Comparison of ENCODE assay signal across 9 cellular contexts in the genomic region with DNA sequence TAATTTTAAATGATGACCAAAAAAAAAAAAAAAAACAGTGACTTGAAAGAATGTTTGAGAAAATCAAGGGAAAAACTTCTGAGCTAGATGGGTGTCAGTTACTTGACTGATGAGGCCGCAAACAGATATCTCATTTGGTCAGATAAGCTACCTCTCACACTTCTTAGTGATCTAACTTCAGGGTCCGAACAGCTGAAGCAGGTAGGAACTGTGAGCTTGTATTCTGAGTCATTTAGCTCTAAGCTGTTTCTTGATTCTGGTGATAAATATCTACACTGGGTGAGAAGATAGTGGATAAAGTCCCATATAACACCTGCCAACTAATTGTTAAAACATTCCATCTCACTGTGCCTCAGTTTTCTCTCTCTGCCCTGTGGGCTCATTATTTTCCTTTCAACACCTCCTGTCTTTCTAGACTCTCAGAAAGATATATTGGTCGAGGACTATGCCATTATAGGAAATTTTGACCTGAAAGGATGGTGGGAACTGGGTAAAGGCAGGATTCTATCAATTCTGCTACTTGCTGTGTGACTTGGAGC. TPM values are rescaled to one million over a fixed set of nuclear protein-coding genes. Genes with fewer than 3 reads are reported as not detected.
DNase-seq lines count a peak whose midpoint lies in the region; ATAC-seq, FAIRE-seq and TF ChIP-seq lines count a peak whose summit lies in the region.
"Had no signal": no experiment of that assay in that cellular context is flagged by ENCODE, and none has a peak within 500 bp of the region (broad histone marks: within the 10 kb centered on the region; RNA-seq: fewer than 3 reads in every experiment).

No MANE protein-coding gene starts in this region.

- H3K79me2 ChIP-seq in HepG2 (ENCODE audit: insufficient read depth, low read length), result peaks cover 17% of the 10 kb centered on the region
- H3K79me2 ChIP-seq in K562 (ENCODE audit: control insufficient read depth, insufficient read depth, low read length), result no peaks in the 10 kb centered on the region

- BruUV-seq in HepG2 (replicated peaks; lab: Mats Ljungman, UMichigan) (no TSS peak), K562 (replicated peaks; lab: Mats Ljungman, UMichigan) (no TSS peak)

- H3K36me3 ChIP-seq in HepG2 (replicated peaks in 1 of 2; ENCODE audit: control insufficient read depth in 1 of 2, insufficient read depth in 2 of 2, low read length in 2 of 2) (peaks cover 7 to 15% of the 10 kb centered on the region in 2 experiments; a peak in 4 of 5 replicates), right lobe of liver (no peaks in the 10 kb centered on the region), K562 (ENCODE audit: control insufficient read depth, insufficient read depth, low read length) (peaks cover 6% of the 10 kb centered on the region; the same call in 1 of the 3 replicates)

- H3K4me2 ChIP-seq in HepG2 (ENCODE audit: low read depth, low read length) (no peak overlapping the region), K562 (ENCODE audit: insufficient read depth, low read length) (no peak overlapping the region)

- H3K27me3 ChIP-seq in HepG2 (ENCODE audit: control insufficient read depth in 1 of 2, insufficient read depth in 2 of 2, low read length in 2 of 2) (no peaks in the 10 kb centered on the region), right lobe of liver (no peaks in the 10 kb centered on the region), K562 (ENCODE audit: control insufficient read depth in 2 of 2, insufficient read depth in 2 of 2, low read length in 2 of 2) (no peaks in the 10 kb centered on the region)

- TF ChIP-seq POLR2A in HepG2 (IDR thresholded peaks at IDR 0.05; ENCODE audit: insufficient read depth in 1 of 2, low read depth in 2 of 2, low read length in 2 of 2) (no peak), right lobe of liver (IDR thresholded peaks at IDR 0.05) (no peak), K562 (conservative IDR thresholded peaks at IDR 0.05) (no peak)

- no peaks in the 10 kb centered on the region for H3K9me3 ChIP-seq in HepG2 (ENCODE audit: low read length)
- no peaks in the 10 kb centered on the region for H3K9me3 ChIP-seq in right lobe of liver
- no peaks in the 10 kb centered on the region for H3K9me3 ChIP-seq in K562 (replicated peaks; ENCODE audit: control insufficient read depth, insufficient read depth, low read depth, low read length)

- no peak for FAIRE-seq in HepG2 (lab: Jason Lieb, UNC)
- no peak for FAIRE-seq in K562 (lab: Jason Lieb, UNC)

- TF ChIP-seq EP300 in HepG2 (IDR thresholded peaks at IDR 0.05; ENCODE audit: low read depth in 2 of 2, low read length in 2 of 2) (no peak), HepG2 (CRISPR knock-in tag; IDR thresholded peaks at IDR 0.05; ENCODE audit: borderline replicate concordance) (no peak), K562 (IDR thresholded peaks at IDR 0.05; ENCODE audit: low read length) (no peak)

- H3K4me1 ChIP-seq in HepG2 (ENCODE audit: insufficient read depth, low read length) (peaks cover 57% of the 10 kb centered on the region), right lobe of liver (peaks cover 0 to 43% (median 20%) of the 10 kb centered on the region in 4 donors), K562 (replicated peaks in 1 of 2; ENCODE audit: control insufficient read depth in 2 of 2, insufficient read depth in 2 of 2, low read length in 2 of 2) (peaks cover 0 to 22% of the 10 kb centered on the region in 2 experiments; a peak in 4 of 5 replicates)

- TF ChIP-seq CTCF in HepG2 (CRISPR knock-in tag; IDR thresholded peaks at IDR 0.05) (no peak), right lobe of liver (IDR thresholded peaks at IDR 0.05) (no peak), K562 (IDR thresholded peaks at IDR 0.05 in 2 of 3, conservative IDR thresholded peaks at IDR 0.05 in 1 of 3; ENCODE audit: insufficient read depth in 2 of 3, low read depth in 1 of 3, low read length in 3 of 3) (no peak)

- H3K9me1 ChIP-seq in K562 (ENCODE audit: control insufficient read depth, insufficient read depth, low read length), result no peaks in the 10 kb centered on the region

- ATAC-seq in HepG2 (no peak), right lobe of liver (no peak), HG03354 (IDR thresholded peaks at IDR 0.05; ENCODE audit: poor library complexity, severe bottlenecking, unreplicated experiment) (peak; percentile 39), K562 (no peak), GM18870 (IDR thresholded peaks at IDR 0.05; ENCODE audit: unreplicated experiment) (no peak)

- H3K27ac ChIP-seq in HepG2 (ENCODE audit: extremely low read length, insufficient read depth, low read length) (no peak overlapping the region), right lobe of liver (no peak overlapping the region), K562 (ENCODE audit: extremely low read depth, low read depth, low read length) (no peak overlapping the region)

- in situ Hi-C loops in HepG2 (cut with HindIII; ENCODE audit: extremely low pct_ligation_motif_present, low pct_unique_long_range_greater_than_20kb) (no loop called here), K562 (cut with MboI) (no loop called here)

- no peak overlapping the region for H3K9ac ChIP-seq in HepG2 (ENCODE audit: insufficient read depth, low read depth, low read length)
- no peak overlapping the region for H3K9ac ChIP-seq in K562 (ENCODE audit: insufficient read depth in 1 of 2, low read depth in 2 of 2, low read length in 2 of 2)

- intact Hi-C loops in HepG2 (cut with micrococcal nuclease; ENCODE audit: unreplicated experiment) (loop anchor here (5.0 kb wide), 2 partner anchors 43 to 78 kb away; a partner anchor contains a TSS), right lobe of liver (cut with DNase I) (no loop called here), K562 (cut with micrococcal nuclease) (no loop called here)

- CTCF ChIA-PET in HepG2 (lab: Yijun Ruan, JAX; ENCODE audit: low intra/inter-chr PET ratio, low total read pairs) (no interaction called here), K562 (lab: Yijun Ruan, JAX; ENCODE audit: low intra/inter-chr PET ratio) (no interaction called here)

- H2AFZ ChIP-seq in HepG2 (ENCODE audit: low read length) (no peak overlapping the region), K562 (ENCODE audit: low read depth, low read length) (no peak overlapping the region)

- H3K4me3 ChIP-seq in HepG2 (replicated peaks in 1 of 3; ENCODE audit: insufficient read depth in 1 of 3, low read depth in 2 of 3, low read length in 3 of 3) (no peak overlapping the region), right lobe of liver (no peak overlapping the region), K562 (no peak overlapping the region)

- DNase-seq in HepG2 (ENCODE audit: low spot score) (no peak), right lobe of liver (no peak), K562 (ENCODE audit: extremely low read depth in 1 of 4, low spot score in 3 of 4) (peak in 1 of 4 experiments; percentile 9), DMS53 (lab: John Stamatoyannopoulos, UW) (no peak), NCI-H345 treated with DMSO at 0.1 percent for 48 hours (lab: John Stamatoyannopoulos, UW; ENCODE audit: unreplicated experiment) (no peak), OCI-M2 (lab: John Stamatoyannopoulos, UW; ENCODE audit: unreplicated experiment) (no peak)
- DNase-seq: NCI-H2081 treated with DMSO at 0.1 percent for 48 hours had no signal

- 79% methylated on average over 3 of the region's 3 CpGs for WGBS in HepG2 (ENCODE audit: low lambda C conversion rate)
- 43% methylated on average over 2 of the region's 3 CpGs for WGBS in right lobe of liver (ENCODE audit: insufficient coverage, low coverage, low lambda C conversion rate, missing lambda C conversion rate)
- WGBS in K562 (ENCODE audit: insufficient coverage, low coverage, missing lambda C conversion rate), result 19% methylated on average over 3 of the region's 3 CpGs

- TF ChIP-seq RAD21 in HepG2 (CRISPR knock-in tag; IDR thresholded peaks at IDR 0.05), result no peak
- TF ChIP-seq RAD21 in K562 (CRISPR knock-in tag; conservative IDR thresholded peaks at IDR 0.05 in 1 of 2, IDR thresholded peaks at IDR 0.05 in 1 of 2), result no peak

- no peaks in the 10 kb centered on the region for H4K20me1 ChIP-seq in HepG2 (ENCODE audit: insufficient read depth, low read length)
- peaks cover 17% of the 10 kb centered on the region for H4K20me1 ChIP-seq in K562 (replicated peaks; ENCODE audit: control insufficient read depth, insufficient read depth, low read length)

- POLR2A ChIA-PET in HepG2 (lab: Yijun Ruan, JAX), result interaction anchor here (1.4 kb wide), 1 partner anchor 49 kb away, joined by 3 read pairs; no protein-coding TSS in a partner anchor
- POLR2A ChIA-PET in K562 (lab: Yijun Ruan, JAX), result interaction anchor here (0.6 to 1.5 kb wide), 8 partner anchors 8 to 475 kb away, joined by 3 to 6 read pairs (median 4); no protein-coding TSS in a partner anchor

RNA-seq across cellular contexts. Expression of a gene that starts 7.7 kb away (rescaled TPM):
- total RNA-seq in HepG2 (2016; rRNA removed; fragmentation: Illumina TruSeq; extraction: Trizol) (28.8 and 36.4 TPM in 2 replicates), right lobe of liver (10 to 100 TPM; 16.4 to 23.6 (median 20.7) TPM), K562 (2014; rRNA removed) (6.3 and 7.8 TPM in 2 replicates), K562 (2014; rRNA removed; fragmentation: Illumina TruSeq; extraction: Trizol) (9.6 and 11.5 TPM in 2 replicates), K562 (2015; rRNA removed; fragmentation: Illumina TruSeq; extraction: Trizol) (8.4 and 8.6 TPM in 2 replicates), K562 (2021) (9.1 and 9.8 TPM in 2 replicates)
- total RNA-seq in HepG2 (2016; cell fraction: cytosol; rRNA removed; fragmentation: Illumina TruSeq; extraction: Trizol; ENCODE audit: low read depth), result 3.9 and 4.3 TPM in 2 replicates
- 28.4 and 33.3 TPM in 2 replicates for total RNA-seq in HepG2 (2016; cell fraction: insoluble cytoplasmic fraction; rRNA removed; fragmentation: Illumina TruSeq; extraction: Trizol)
- 16.8 and 18.5 TPM in 2 replicates for total RNA-seq in HepG2 (2016; cell fraction: membrane; rRNA removed; fragmentation: Illumina TruSeq; extraction: Trizol)
- total RNA-seq in HepG2 (2016; cell fraction: nucleus; rRNA removed; fragmentation: Illumina TruSeq; extraction: Trizol), result 18.0 and 21.3 TPM in 2 replicates
- polyA plus RNA-seq in HepG2 (2011; rRNA removed) (20.2 and 23.6 TPM in 2 replicates), K562 (2011; rRNA removed) (6.8 and 12.3 TPM in 2 replicates), K562 (2014; fragmentation: Illumina TruSeq; extraction: Trizol) (11.5 and 11.7 TPM in 2 replicates), K562 (2014; fragmentation: Nextera tagmentation; extraction: Ambion mirVana) (1 to 10 TPM; 2.9 to 3.6 TPM), K562 (2014; rRNA removed) (7.2 and 7.7 TPM in 2 replicates)
- polyA plus RNA-seq in HepG2 (2011; cell fraction: cytosol; rRNA removed), result 18.0 and 24.2 TPM in 2 replicates
- 7.7 and 10.1 TPM in 2 replicates for polyA plus RNA-seq in HepG2 (2011; cell fraction: nucleus; rRNA removed)
- 17.4 and 18.3 TPM in 2 replicates for polyA plus RNA-seq in HepG2 (2012)
- polyA plus RNA-seq in HepG2 (2016; cell fraction: cytosol; fragmentation: Illumina TruSeq; extraction: Trizol; ENCODE audit: low read depth), result 1.1 and 1.5 TPM in 2 replicates
- polyA plus RNA-seq in HepG2 (2016; cell fraction: insoluble cytoplasmic fraction; fragmentation: Illumina TruSeq; extraction: Trizol; ENCODE audit: low read depth), result 28.7 and 29.5 TPM in 2 replicates
- polyA plus RNA-seq in HepG2 (2016; cell fraction: membrane; fragmentation: Illumina TruSeq; extraction: Trizol; ENCODE audit: low read depth), result 7.8 and 8.4 TPM in 2 replicates
- 21.9 and 25.1 TPM in 2 replicates for polyA plus RNA-seq in HepG2 (2016; cell fraction: nucleus; fragmentation: Illumina TruSeq; extraction: Trizol; ENCODE audit: insufficient read depth, low read depth)
- polyA minus RNA-seq in HepG2 (2011; rRNA and poly(A)+ RNA removed; ENCODE audit: low replicate concordance), result 27.4 and 31.9 TPM in 2 replicates
- 17.6 and 21.7 TPM in 2 replicates for polyA minus RNA-seq in HepG2 (2011; cell fraction: cytosol; rRNA and poly(A)+ RNA removed)
- 11.7 and 17.7 TPM in 2 replicates for polyA minus RNA-seq in HepG2 (2011; cell fraction: nucleus; rRNA and poly(A)+ RNA removed)
- total RNA-seq in K562 (2011; cell fraction: chromatin; rRNA removed; ENCODE audit: low replicate concordance), result 9.0 and 15.2 TPM in 2 replicates
- total RNA-seq in K562 (2011; cell fraction: nucleolus; rRNA removed), result 5.3 and 5.7 TPM in 2 replicates
- total RNA-seq in K562 (2011; cell fraction: nucleoplasm; rRNA removed), result 7.2 and 7.9 TPM in 2 replicates
- polyA plus RNA-seq in K562 (2011; cell fraction: cytosol; rRNA removed), result 6.0 and 7.9 TPM in 2 replicates
- 3.2 and 4.4 TPM in 2 replicates for polyA plus RNA-seq in K562 (2011; cell fraction: nucleus; rRNA removed)
- 8.6 and 10.3 TPM in 2 replicates for polyA plus RNA-seq in K562 (2012)
- polyA minus RNA-seq in K562 (2011; rRNA and poly(A)+ RNA removed), result 12.5 and 18.6 TPM in 2 replicates
- polyA minus RNA-seq in K562 (2011; cell fraction: cytosol; rRNA and poly(A)+ RNA removed), result 5.3 and 7.4 TPM in 2 replicates
- 2.0 and 3.4 TPM in 2 replicates for polyA minus RNA-seq in K562 (2011; cell fraction: nucleus; rRNA and poly(A)+ RNA removed)
